Comparison of ENCODE assay signal across 26 cellular contexts in genomic region chr3:90253131-90253530, GRCh38.
DNase-seq lines count a peak whose midpoint lies in the region; ATAC-seq and TF ChIP-seq lines count a peak whose summit lies in the region.
"Had no signal": no experiment of that assay in that cellular context is flagged by ENCODE, and none has a peak within 500 bp of the region (broad histone marks: within the 10 kb centered on the region; RNA-seq: fewer than 3 reads in every experiment).

No MANE protein-coding gene starts in this region.

- no peak for TF ChIP-seq CTCF in SU-DHL-6 (IDR thresholded peaks at IDR 0.05; ENCODE audit: insufficient read depth, low read length, poor library complexity, severe bottlenecking)

- no peaks in the 10 kb centered on the region for H3K27me3 ChIP-seq in SU-DHL-6 (ENCODE audit: low read length)
- no peaks in the 10 kb centered on the region for H3K27me3 ChIP-seq in trophoblast cell (ENCODE audit: insufficient read depth, low read length)
- H3K27me3 ChIP-seq: BLaER1 treated with 17β-estradiol and CSF1 and Interleukin-3, amounts not matched to agents 10 nM and 100 nM had no signal

- no peak overlapping the region for H3K18ac ChIP-seq in trophoblast cell (ENCODE audit: low read length)

- TF ChIP-seq POLR2A in erythroblast (IDR thresholded peaks at IDR 0.05; ENCODE audit: low read length), result no peak

- no CpG with 5 or more reads among the region's 2 CpGs for WGBS in trophoblast cell (ENCODE audit: extremely low coverage, insufficient coverage, insufficient read length)

- H3K9me2 ChIP-seq in SU-DHL-6 (replicated peaks; ENCODE audit: insufficient read depth, low read length), result no peaks in the 10 kb centered on the region

- peak overlapping the region; percentile 54 for H3K4me2 ChIP-seq in SU-DHL-6 (ENCODE audit: low read depth, low read length, poor library complexity, severe bottlenecking)
- no peak overlapping the region for H3K4me2 ChIP-seq in trophoblast cell (ENCODE audit: low read length)
- H3K4me2 ChIP-seq: BLaER1 treated with 17β-estradiol and CSF1 and Interleukin-3, amounts not matched to agents 10 nM and 100 nM had no signal

- H2BK12ac ChIP-seq in trophoblast cell (ENCODE audit: low read length), result no peak overlapping the region

- no peaks in the 10 kb centered on the region for H3F3A ChIP-seq in SU-DHL-6 (ENCODE audit: insufficient read depth)

- no peak overlapping the region for H2BK5ac ChIP-seq in trophoblast cell (ENCODE audit: low read depth, low read length, poor library complexity)

- H2BK120ac ChIP-seq in trophoblast cell (ENCODE audit: insufficient read depth, low read length, poor library complexity), result no peak overlapping the region

- H4K91ac ChIP-seq in trophoblast cell (ENCODE audit: low read depth, low read length), result no peak overlapping the region

- no peak overlapping the region for H3K9ac ChIP-seq in SU-DHL-6 (ENCODE audit: low read length)
- H3K9ac ChIP-seq in trophoblast cell (ENCODE audit: low read length), result no peak overlapping the region
- H3K9ac ChIP-seq: BLaER1 treated with 17β-estradiol and CSF1 and Interleukin-3, amounts not matched to agents 10 nM and 100 nM had no signal

- H2AFZ ChIP-seq in SU-DHL-6 (ENCODE audit: low read depth, low read length, severe bottlenecking) (peak overlapping the region; percentile 86), trophoblast cell (ENCODE audit: insufficient read depth, low read length, poor library complexity) (no peak overlapping the region)

- no peaks in the 10 kb centered on the region for H3K4me1 ChIP-seq in trophoblast cell (ENCODE audit: control insufficient read depth in 1 of 2, insufficient read depth in 2 of 2, low read length in 2 of 2)
- H3K4me1 ChIP-seq: BLaER1 treated with 17β-estradiol and CSF1 and Interleukin-3, amounts not matched to agents 10 nM and 100 nM; Caco-2 had no signal

- H3K79me2 ChIP-seq in SU-DHL-6 (ENCODE audit: insufficient read depth, low read length) (no peaks in the 10 kb centered on the region), trophoblast cell (ENCODE audit: control insufficient read depth, insufficient read depth, low read length, poor library complexity) (no peaks in the 10 kb centered on the region)

- no peaks in the 10 kb centered on the region for H3K9me3 ChIP-seq in SU-DHL-6 (ENCODE audit: insufficient read depth, low read length)
- H3K9me3 ChIP-seq in trophoblast cell (ENCODE audit: insufficient read depth, low read depth, low read length), result no peaks in the 10 kb centered on the region
- H3K9me3 ChIP-seq: BLaER1 treated with 17β-estradiol and CSF1 and Interleukin-3, amounts not matched to agents 10 nM and 100 nM; Caco-2 had no signal

- H3K14ac ChIP-seq in trophoblast cell (ENCODE audit: low read length), result no peak overlapping the region

- H3K4me3 ChIP-seq in SU-DHL-6 (ENCODE audit: insufficient read depth, low read length, poor library complexity, severe bottlenecking) (no peak overlapping the region), trophoblast cell (ENCODE audit: low read depth, low read length) (no peak overlapping the region)
- H3K4me3 ChIP-seq: BLaER1 treated with 17β-estradiol and CSF1 and Interleukin-3, amounts not matched to agents 10 nM and 100 nM had no signal

- H3K36me3 ChIP-seq in SU-DHL-6 (ENCODE audit: low read length), result no peaks in the 10 kb centered on the region
- H3K36me3 ChIP-seq in trophoblast cell (ENCODE audit: control insufficient read depth in 1 of 2, insufficient read depth in 2 of 2, low read length in 2 of 2), result no peaks in the 10 kb centered on the region
- H3K36me3 ChIP-seq: BLaER1 treated with 17β-estradiol and CSF1 and Interleukin-3, amounts not matched to agents 10 nM and 100 nM had no signal

- H3K4ac ChIP-seq in trophoblast cell (ENCODE audit: low read depth, low read length), result no peak overlapping the region

- ATAC-seq in GM21619 (IDR thresholded peaks at IDR 0.05; ENCODE audit: unreplicated experiment), result no peak
- ATAC-seq: HCT116, SK-N-SH treated with all-trans-retinoic acid at 6 μM for 48 hours had no signal

- no peak overlapping the region for H2AK5ac ChIP-seq in trophoblast cell (ENCODE audit: low read length)

- H4K8ac ChIP-seq in trophoblast cell (ENCODE audit: low read depth, low read length), result no peak overlapping the region

- peak; percentile 47 for DNase-seq in SIG-M5 treated with dmso at 0.1 percent for 504 hours (lab: John Stamatoyannopoulos, UW; ENCODE audit: unreplicated experiment)
- no peak for DNase-seq in SIG-M5 (lab: John Stamatoyannopoulos, UW)
- peak; percentile 2 for DNase-seq in NOMO-1 treated with dmso at 0.1 percent for 144 hours (lab: John Stamatoyannopoulos, UW; ENCODE audit: unreplicated experiment)
- no peak for DNase-seq in trophoblast cell
- DNase-seq in erythroblast (lab: John Stamatoyannopoulos, UW), result no peak
- DNase-seq in germinal center (ENCODE audit: low spot score), result no peak
- DNase-seq: Caco-2; CD4-positive, alpha-beta memory T cell; DMS 273 treated with DMSO at 0.1 percent for 48 hours; DMS79 treated with DMSO at 0.1 percent for 48 hours; GOT3; IMR-90; NCI-H1105 treated with DMSO at 0.1 percent for 48 hours; NCI-H2029 treated with DMSO at 0.1 percent for 48 hours; NCI-H226; NCI-H510A treated with DMSO at 0.1 percent for 48 hours; NCI-H748 treated with DMSO at 0.1 percent for 48 hours; SHP77 treated with DMSO at 0.1 percent for 48 hours; T-helper 1 cell had no signal

- no peaks in the 10 kb centered on the region for H4K20me1 ChIP-seq in SU-DHL-6 (ENCODE audit: low read depth, low read length)
- H4K20me1 ChIP-seq: BLaER1 treated with 17β-estradiol and CSF1 and Interleukin-3, amounts not matched to agents 10 nM and 100 nM had no signal

- H3K79me1 ChIP-seq in trophoblast cell (ENCODE audit: low read length), result no peaks in the 10 kb centered on the region

- H3K23ac ChIP-seq in trophoblast cell (ENCODE audit: low read length), result no peak overlapping the region

- no peak overlapping the region for H3K27ac ChIP-seq in SU-DHL-6 (ENCODE audit: low read depth, low read length)
- no peak overlapping the region for H3K27ac ChIP-seq in trophoblast cell (ENCODE audit: low read depth, low read length)
- H3K27ac ChIP-seq: 22Rv1; BLaER1 treated with 17β-estradiol and CSF1 and Interleukin-3, amounts not matched to agents 10 nM and 100 nM; RWPE1 had no signal

- no peak overlapping the region for H4K12ac ChIP-seq in trophoblast cell (ENCODE audit: low read depth, low read length)

Comparison
In these comparisons a context has a peak if more than half of its experiments do, and no peak if none do; other contexts are left out.
1. DNase-seq: peak in SIG-M5 treated with dmso at 0.1 percent for 504 hours (single experiment) and NOMO-1 treated with dmso at 0.1 percent for 144 hours (single experiment); none in SIG-M5 (single experiment), trophoblast cell (0 of 2), erythroblast (0 of 2) and germinal center (single experiment).